28 cellular contexts compared by ENCODE assay signal in genomic region chr3:40768536-40768935, GRCh38.
DNase-seq lines count a peak whose midpoint lies in the region; ATAC-seq and TF ChIP-seq lines count a peak whose summit lies in the region.
"Had no signal": no experiment of that assay in that cellular context is flagged by ENCODE, and none has a peak within 500 bp of the region (broad histone marks: within the 10 kb centered on the region; RNA-seq: fewer than 3 reads in every experiment).

No MANE protein-coding gene starts in this region.

- peaks cover 2% of the 10 kb centered on the region for H3K4me1 Mint-ChIP-seq in mesothelial cell of epicardium
- no peaks in the 10 kb centered on the region for H3K4me1 Mint-ChIP-seq in activated T-cell treated with anti-CD3 and anti-CD28 coated beads, Interleukin-2, amount 50 U/mL, for 4 hours (ENCODE audit: low read depth)
- H3K4me1 Mint-ChIP-seq: activated naive CD4-positive, alpha-beta T cell treated with anti-CD3 and anti-CD28 coated beads, Interleukin-2, amount 50 U/mL, for 24 hours; activated T-helper 17 cell treated with anti-CD3 and anti-CD28 coated beads, Interleukin-2, amount 50 U/mL, for 72 hours; central memory CD8-positive, alpha-beta T cell had no signal

- H3K4me3 Mint-ChIP-seq in mesothelial cell of epicardium: no peak overlapping the region
- no peak overlapping the region for H3K4me3 Mint-ChIP-seq in activated T-cell treated with anti-CD3 and anti-CD28 coated beads, Interleukin-2, amount 50 U/mL, for 4 hours
- H3K4me3 Mint-ChIP-seq: activated naive CD4-positive, alpha-beta T cell treated with anti-CD3 and anti-CD28 coated beads, Interleukin-2, amount 50 U/mL, for 24 hours; activated T-helper 17 cell treated with anti-CD3 and anti-CD28 coated beads, Interleukin-2, amount 50 U/mL, for 72 hours; central memory CD8-positive, alpha-beta T cell; naive B cell; T-helper 2 cell treated with Interferon-gamma antibody and Interleukin-4, amounts not matched to agents 5 μg/mL and 100 μg/mL, for 36 hours had no signal

- H3K27me3 Mint-ChIP-seq in mesothelial cell of epicardium (ENCODE audit: low read depth): no peaks in the 10 kb centered on the region
- peaks cover 2% of the 10 kb centered on the region for H3K27me3 Mint-ChIP-seq in activated T-cell treated with anti-CD3 and anti-CD28 coated beads, Interleukin-2, amount 50 U/mL, for 4 hours (ENCODE audit: low read depth)
- H3K27me3 Mint-ChIP-seq: activated naive CD4-positive, alpha-beta T cell treated with anti-CD3 and anti-CD28 coated beads, Interleukin-2, amount 50 U/mL, for 24 hours; naive B cell had no signal

- no peak for TF ChIP-seq CTCF in RWPE2 (IDR thresholded peaks at IDR 0.05; ENCODE audit: poor library complexity, severe bottlenecking)
- TF ChIP-seq CTCF in mesothelial cell of epicardium (IDR thresholded peaks at IDR 0.05; ENCODE audit: unreplicated experiment): no peak

- peaks cover 8% of the 10 kb centered on the region for H3K9me3 Mint-ChIP-seq in mesothelial cell of epicardium
- H3K9me3 Mint-ChIP-seq in activated T-cell treated with anti-CD3 and anti-CD28 coated beads, Interleukin-2, amount 50 U/mL, for 4 hours: no peaks in the 10 kb centered on the region
- H3K9me3 Mint-ChIP-seq: activated naive CD4-positive, alpha-beta T cell treated with anti-CD3 and anti-CD28 coated beads, Interleukin-2, amount 50 U/mL, for 24 hours; activated T-helper 17 cell treated with anti-CD3 and anti-CD28 coated beads, Interleukin-2, amount 50 U/mL, for 72 hours; central memory CD8-positive, alpha-beta T cell; T-helper 2 cell treated with Interferon-gamma antibody and Interleukin-4, amounts not matched to agents 5 μg/mL and 100 μg/mL, for 36 hours had no signal

- no peaks in the 10 kb centered on the region for H3K27me3 ChIP-seq in RWPE2 (ENCODE audit: insufficient read depth, poor library complexity, severe bottlenecking)
- H3K27me3 ChIP-seq: ascending aorta, BE2C, spleen, uterus had no signal

- no peak overlapping the region for H3K4me3 ChIP-seq in RWPE2 (ENCODE audit: severe bottlenecking)
- H3K4me3 ChIP-seq: A549, ascending aorta, spleen, thoracic aorta, uterus had no signal

- H3K36me3 Mint-ChIP-seq in mesothelial cell of epicardium: no peaks in the 10 kb centered on the region
- no peaks in the 10 kb centered on the region for H3K36me3 Mint-ChIP-seq in activated T-cell treated with anti-CD3 and anti-CD28 coated beads, Interleukin-2, amount 50 U/mL, for 4 hours (ENCODE audit: insufficient read depth)
- H3K36me3 Mint-ChIP-seq: activated naive CD4-positive, alpha-beta T cell treated with anti-CD3 and anti-CD28 coated beads, Interleukin-2, amount 50 U/mL, for 24 hours; naive B cell had no signal

- DNase-seq in ELF-1 (ENCODE audit: low read depth, low spot score) (peak; percentile 20), RWPE2 (ENCODE audit: low spot score) (no peak), fibroblast of gingiva (ENCODE audit: low read depth) (peak; percentile 25), mesothelial cell of epicardium (ENCODE audit: low spot score in 2 of 2, unreplicated experiment in 2 of 2) (no peak), NOMO-1 treated with dmso at 0.1 percent for 144 hours (lab: John Stamatoyannopoulos, UW; ENCODE audit: unreplicated experiment) (no peak), D341Med (ENCODE audit: low spot score) (no peak), DMS79 treated with DMSO at 0.1 percent for 48 hours (lab: John Stamatoyannopoulos, UW) (no peak)
- no peak for DNase-seq in activated T-cell treated with anti-CD3 and anti-CD28 coated beads, Interleukin-2, amount 50 U/mL, for 4 hours
- DNase-seq: activated CD4-positive, alpha-beta T cell treated with anti-CD3 and anti-CD28 coated beads, Interleukin-2, amount 50 U/mL, for 4 hours; BE2C; DMS53; naive B cell; NCI-H1092 treated with DMSO at 0.1 percent for 48 hours; NCI-H2029; NCI-H748 treated with DMSO at 0.1 percent for 48 hours; occipital lobe; spleen; stimulated activated CD4-positive, alpha-beta T cell treated with anti-CD3 and anti-CD28 coated beads, Interleukin-4, amount 100 ng/mL, for 1 hour; stimulated activated naive CD4-positive, alpha-beta T cell; uterus had no signal

- peak overlapping the region; percentile 29 for H3K27ac Mint-ChIP-seq in mesothelial cell of epicardium
- H3K27ac Mint-ChIP-seq: activated naive CD4-positive, alpha-beta T cell treated with anti-CD3 and anti-CD28 coated beads, Interleukin-2, amount 50 U/mL, for 24 hours; activated T-helper 17 cell treated with anti-CD3 and anti-CD28 coated beads, Interleukin-2, amount 50 U/mL, for 72 hours; T-helper 2 cell treated with Interferon-gamma antibody and Interleukin-4, amounts not matched to agents 5 μg/mL and 100 μg/mL, for 36 hours had no signal

- H3K4me1 ChIP-seq in RWPE2 (ENCODE audit: insufficient read depth, poor library complexity, severe bottlenecking): no peaks in the 10 kb centered on the region
- H3K4me1 ChIP-seq: A549, BE2C, spleen, uterus had no signal

- ATAC-seq in RWPE2 (ENCODE audit: low read depth): 0 out of 3 replicates have a peak, but pooled peaks have one; percentile 38
- ATAC-seq in activated T-cell treated with anti-CD3 and anti-CD28 coated beads, Interleukin-2, amount 50 U/mL, for 4 hours: no peak
- ATAC-seq: A549; activated T-helper 17 cell treated with anti-CD3 and anti-CD28 coated beads, Interleukin-2, amount 50 U/mL, for 72 hours; HepG2 had no signal

- H3K9me3 ChIP-seq in RWPE2 (ENCODE audit: severe bottlenecking): peaks cover 1% of the 10 kb centered on the region
- H3K9me3 ChIP-seq: A549, ascending aorta, BE2C, spleen, thoracic aorta, uterus had no signal

- no peak overlapping the region for H3K27ac ChIP-seq in RWPE2 (ENCODE audit: poor library complexity, severe bottlenecking)
- H3K27ac ChIP-seq: A549, ascending aorta, spleen, thoracic aorta, uterus had no signal

- no peaks in the 10 kb centered on the region for H3K36me3 ChIP-seq in RWPE2 (ENCODE audit: low read depth)
- H3K36me3 ChIP-seq: ascending aorta, BE2C, spleen, thoracic aorta, uterus had no signal

Comparison
In these comparisons a context has a peak if more than half of its experiments do, and no peak if none do; other contexts are left out.
1. DNase-seq: peak in ELF-1 (single experiment) and fibroblast of gingiva (single experiment); none in RWPE2 (single experiment), mesothelial cell of epicardium (0 of 2), NOMO-1 treated with dmso at 0.1 percent for 144 hours (single experiment), D341Med (single experiment), activated T-cell treated with anti-CD3 and anti-CD28 coated beads, Interleukin-2, amount 50 U/mL, for 4 hours (single experiment) and DMS79 treated with DMSO at 0.1 percent for 48 hours (single experiment).